ENCODE assay signal across 16 cellular contexts in the genomic region with DNA sequence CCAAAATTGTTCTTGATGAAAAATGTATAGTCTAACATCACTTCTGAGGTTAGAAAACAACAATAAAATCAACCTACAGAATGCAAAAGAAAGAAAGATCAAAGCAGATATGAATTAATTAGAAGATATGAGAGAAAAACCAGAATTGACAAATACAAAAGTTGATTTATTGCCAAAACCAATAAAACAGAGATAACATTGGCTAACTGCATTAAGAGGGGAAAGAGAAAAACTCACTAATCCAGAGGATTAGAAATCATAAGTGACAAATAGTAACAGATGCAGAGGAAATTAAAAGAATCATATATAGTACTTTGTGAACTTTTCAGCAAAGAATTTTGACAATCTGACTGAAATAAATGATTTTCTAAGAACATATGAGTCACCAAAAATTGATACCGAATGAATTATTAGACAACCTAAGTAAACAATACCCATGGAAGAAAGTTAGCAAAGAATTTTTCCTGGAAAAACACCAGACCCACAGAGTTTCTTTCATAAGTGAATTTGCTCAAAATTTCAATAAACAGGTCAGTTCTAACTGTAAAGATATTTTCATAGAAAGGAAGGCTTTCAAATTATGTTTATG.
DNase-seq lines count a peak whose midpoint lies in the region; FAIRE-seq and TF ChIP-seq lines count a peak whose summit lies in the region.
"Had no signal": no experiment of that assay in that cellular context is flagged by ENCODE, and none has a peak within 500 bp of the region (broad histone marks: within the 10 kb centered on the region; RNA-seq: fewer than 3 reads in every experiment).

No MANE protein-coding gene starts in this region.

- CTCF ChIA-PET in HEK293 (lab: Yijun Ruan, JAX): interaction anchor here (0.6 kb wide), 1 partner anchor 225 kb away, joined by 4 read pairs; no protein-coding TSS in a partner anchor

- no peaks in the 10 kb centered on the region for H3K27me3 ChIP-seq in neuronal stem cell (ENCODE audit: control insufficient read depth in 3 of 3, insufficient read depth in 3 of 3, low read depth in 1 of 3, low read length in 3 of 3)
- H3K27me3 ChIP-seq: BE2C had no signal

- peak overlapping the region; percentile 68 for H3K27ac Mint-ChIP-seq in osteocyte (ENCODE audit: unreplicated experiment)

- peaks cover 25% of the 10 kb centered on the region for H3K4me1 Mint-ChIP-seq in osteocyte (ENCODE audit: unreplicated experiment)

- no peak for FAIRE-seq in frontal cortex (lab: Jason Lieb, UNC)

- H3K79me1 ChIP-seq in neuronal stem cell (ENCODE audit: low read depth, low read length): no peaks in the 10 kb centered on the region

- TF ChIP-seq CTCF in HEK293 (tag by site-specific recombination; IDR thresholded peaks at IDR 0.05) (no peak), VCaP (conservative IDR thresholded peaks at IDR 0.05) (no peak), osteocyte (IDR thresholded peaks at IDR 0.05) (no peak)

- H3K27ac ChIP-seq in HEK293 (ENCODE audit: extremely low read depth, low read depth, low read length) (no peak overlapping the region), VCaP (peak overlapping the region; percentile 22; the same call in 1 of the 2 replicates), neuronal stem cell (replicated peaks; ENCODE audit: low read length) (no peak overlapping the region)

- H3K14ac ChIP-seq in neuronal stem cell (ENCODE audit: low read length): no peak overlapping the region

- no peak overlapping the region for H2AFZ ChIP-seq in neuronal stem cell (ENCODE audit: low read length)

- no peak overlapping the region for H3K18ac ChIP-seq in neuronal stem cell (ENCODE audit: low read length)

- no peak overlapping the region for H2BK12ac ChIP-seq in neuronal stem cell (ENCODE audit: low read length)

- H3K4ac ChIP-seq in neuronal stem cell (ENCODE audit: low read length): no peak overlapping the region

- H3K9me3 Mint-ChIP-seq in osteocyte (ENCODE audit: unreplicated experiment): peaks cover 13% of the 10 kb centered on the region

- H4K8ac ChIP-seq in neuronal stem cell (ENCODE audit: low read depth, low read length): no peak overlapping the region

- no peak overlapping the region for H2BK15ac ChIP-seq in neuronal stem cell (ENCODE audit: low read length)

- DNase-seq in fibroblast of peridontal ligament (ENCODE audit: extremely low read depth) (peak; percentile 65), osteocyte (ENCODE audit: extremely low spot score, unreplicated experiment) (no peak), GOT3 (lab: John Stamatoyannopoulos, UW) (no peak), NOMO-1 (lab: John Stamatoyannopoulos, UW; ENCODE audit: unreplicated experiment in 2 of 2) (no peak), frontal cortex (ENCODE audit: low spot score in 2 of 2) (no peak), neuronal stem cell (ENCODE audit: low spot score) (no peak)
- DNase-seq: BE2C; CD4-positive, alpha-beta memory T cell; HCEC 1CT; IMR-90; NCI-H1436 treated with DMSO at 0.1 percent for 48 hours; NCI-H2227 treated with DMSO at 0.1 percent for 48 hours; NCI-H526; Right ventricle myocardium superior had no signal

- POLR2A ChIA-PET in HEK293 (lab: Yijun Ruan, JAX): no interaction called here

- no peak overlapping the region for H3K4me3 Mint-ChIP-seq in osteocyte (ENCODE audit: unreplicated experiment)
- H3K4me3 Mint-ChIP-seq: CD4-positive, alpha-beta memory T cell had no signal

- no peak overlapping the region for H2BK120ac ChIP-seq in neuronal stem cell (ENCODE audit: low read depth, low read length)

- H3K23ac ChIP-seq in neuronal stem cell (ENCODE audit: low read depth, low read length, poor library complexity): no peak overlapping the region

- H3K9me3 ChIP-seq in HEK293 (ENCODE audit: control insufficient read depth, insufficient read depth, low read depth, low read length) (no peaks in the 10 kb centered on the region), neuronal stem cell (replicated peaks in 1 of 2; ENCODE audit: control insufficient read depth in 2 of 2, insufficient read depth in 1 of 2, low read depth in 1 of 2, low read length in 2 of 2) (peaks cover 0 to 10% of the 10 kb centered on the region in 2 donors)
- H3K9me3 ChIP-seq: BE2C had no signal

- H2AK5ac ChIP-seq in neuronal stem cell (ENCODE audit: low read depth, low read length): no peak overlapping the region

- no CpG with 5 or more reads among the region's 1 CpG for WGBS in neuronal stem cell (ENCODE audit: extremely low coverage in 2 of 2, insufficient read length in 2 of 2, insufficient replicate concordance in 1 of 2), 2 donors

- H4K91ac ChIP-seq in neuronal stem cell (ENCODE audit: low read depth, low read length, poor library complexity): no peak overlapping the region

- no peak overlapping the region for H2BK5ac ChIP-seq in neuronal stem cell (ENCODE audit: low read length)

- H3K4me3 ChIP-seq in HEK293 (ENCODE audit: low read depth, low read length) (no peak overlapping the region), neuronal stem cell (ENCODE audit: low read length in 2 of 2) (no peak overlapping the region)

- no peaks in the 10 kb centered on the region for H3K36me3 ChIP-seq in HEK293 (ENCODE audit: control insufficient read depth in 2 of 2, insufficient read depth in 1 of 2, low read length in 2 of 2)
- H3K36me3 ChIP-seq in neuronal stem cell (replicated peaks in 1 of 2; ENCODE audit: control insufficient read depth in 2 of 2, insufficient read depth in 2 of 2, low read length in 2 of 2): no peaks in the 10 kb centered on the region
- H3K36me3 ChIP-seq: BE2C had no signal

- H3K4me1 ChIP-seq in HEK293 (ENCODE audit: control insufficient read depth, insufficient read depth, low read length) (no peaks in the 10 kb centered on the region), neuronal stem cell (ENCODE audit: control insufficient read depth in 2 of 2, insufficient read depth in 1 of 2, low read depth in 1 of 2, low read length in 2 of 2) (no peaks in the 10 kb centered on the region)

- no peak overlapping the region for H3K4me2 ChIP-seq in neuronal stem cell (ENCODE audit: insufficient read depth, low read length, poor library complexity, severe bottlenecking)

- H3K27me3 Mint-ChIP-seq in osteocyte (ENCODE audit: unreplicated experiment): no peaks in the 10 kb centered on the region
- H3K27me3 Mint-ChIP-seq: CD4-positive, alpha-beta memory T cell had no signal

- no peak overlapping the region for H3K9ac ChIP-seq in neuronal stem cell (ENCODE audit: low read depth, low read length, poor library complexity)

- peaks cover 17% of the 10 kb centered on the region for H3K36me3 Mint-ChIP-seq in osteocyte (ENCODE audit: unreplicated experiment)

TF ChIP-seq in HEK293, 187 proteins besides CTCF, POLR2A, EP300 and RAD21:
- no peak for TF ChIP-seq GLIS1 (tag by site-specific recombination; IDR thresholded peaks at IDR 0.05)
- TF ChIP-seq, protein P1, sequence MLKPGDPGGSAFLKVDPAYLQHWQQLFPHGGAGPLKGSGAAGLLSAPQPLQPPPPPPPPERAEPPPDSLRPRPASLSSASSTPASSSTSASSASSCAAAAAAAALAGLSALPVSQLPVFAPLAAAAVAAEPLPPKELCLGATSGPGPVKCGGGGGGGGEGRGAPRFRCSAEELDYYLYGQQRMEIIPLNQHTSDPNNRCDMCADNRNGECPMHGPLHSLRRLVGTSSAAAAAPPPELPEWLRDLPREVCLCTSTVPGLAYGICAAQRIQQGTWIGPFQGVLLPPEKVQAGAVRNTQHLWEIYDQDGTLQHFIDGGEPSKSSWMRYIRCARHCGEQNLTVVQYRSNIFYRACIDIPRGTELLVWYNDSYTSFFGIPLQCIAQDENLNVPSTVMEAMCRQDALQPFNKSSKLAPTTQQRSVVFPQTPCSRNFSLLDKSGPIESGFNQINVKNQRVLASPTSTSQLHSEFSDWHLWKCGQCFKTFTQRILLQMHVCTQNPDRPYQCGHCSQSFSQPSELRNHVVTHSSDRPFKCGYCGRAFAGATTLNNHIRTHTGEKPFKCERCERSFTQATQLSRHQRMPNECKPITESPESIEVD (tag by site-specific recombination; IDR thresholded peaks at IDR 0.05): peak; percentile 71
